12 cellular contexts compared by ENCODE assay signal in the genomic region with DNA sequence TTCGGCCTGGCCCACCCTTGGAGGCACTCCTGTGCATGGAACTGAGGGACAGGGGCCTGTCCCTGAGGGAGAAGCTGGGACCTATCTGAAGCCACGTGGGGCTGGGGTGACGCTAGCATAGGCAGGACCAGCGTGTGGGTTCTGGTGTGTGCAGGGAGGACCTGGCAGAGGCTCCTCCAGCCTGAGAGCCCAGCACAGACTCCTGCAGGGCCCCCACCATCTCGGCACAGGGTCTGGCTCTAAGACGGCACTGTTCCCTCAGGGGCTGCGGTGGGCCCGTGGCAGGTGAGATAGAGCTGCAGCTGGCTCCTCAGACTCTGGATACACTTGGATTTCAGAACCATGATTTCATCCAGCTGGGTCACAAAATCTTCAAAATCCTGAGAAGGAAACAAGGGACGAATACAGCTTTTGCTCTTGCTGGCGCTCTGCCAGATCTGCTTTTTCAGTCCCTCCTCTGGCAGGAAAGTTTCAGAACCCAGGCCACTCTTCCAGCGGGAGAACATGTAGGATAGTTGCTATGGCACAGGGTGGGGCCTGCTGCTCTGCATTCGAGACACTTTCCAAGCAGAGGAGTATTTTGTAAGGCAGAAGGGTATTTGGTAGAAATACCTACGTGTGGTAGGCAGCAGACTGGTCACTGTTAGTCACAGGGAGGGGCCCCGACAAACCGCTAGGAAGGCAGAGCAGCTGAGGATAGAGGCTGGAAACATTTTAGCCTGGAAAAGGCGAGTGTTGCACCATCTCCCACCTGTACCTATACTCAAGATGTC.
DNase-seq lines count a peak whose midpoint lies in the region; ATAC-seq and TF ChIP-seq lines count a peak whose summit lies in the region.
"Had no signal": no experiment of that assay in that cellular context is flagged by ENCODE, and none has a peak within 500 bp of the region (broad histone marks: within the 10 kb centered on the region; RNA-seq: fewer than 3 reads in every experiment).

No MANE protein-coding gene starts in this region.

- no peaks in the 10 kb centered on the region for H3K36me3 ChIP-seq in uterus
- peaks cover 15% of the 10 kb centered on the region for H3K36me3 ChIP-seq in CD8-positive, alpha-beta memory T cell (ENCODE audit: insufficient read depth, low read length)

- ATAC-seq in activated naive CD4-positive, alpha-beta T cell treated with anti-CD3 and anti-CD28 coated beads, Interleukin-2, amount 50 U/mL, for 72 hours, result no peak

- H3K27me3 ChIP-seq in uterus, result no peaks in the 10 kb centered on the region
- H3K27me3 ChIP-seq in CD8-positive, alpha-beta memory T cell (ENCODE audit: insufficient read depth, low read length, poor library complexity, severe bottlenecking), result no peaks in the 10 kb centered on the region

- H3K4me3 Mint-ChIP-seq in activated naive CD4-positive, alpha-beta T cell treated with anti-CD3 and anti-CD28 coated beads, Interleukin-2, amount 50 U/mL, for 24 hours, result no peak overlapping the region
- H3K4me3 Mint-ChIP-seq in MCF 10A (ENCODE audit: unreplicated experiment), result peak overlapping the region; percentile 60
- H3K4me3 Mint-ChIP-seq in CD8-positive, alpha-beta memory T cell, result no peak overlapping the region
- H3K4me3 Mint-ChIP-seq: stimulated activated naive CD8-positive, alpha-beta T cell treated with anti-CD3 and anti-CD28 coated beads, Interleukin-15, Interleukin-2, amounts not matched to agents 100 ng/mL and 50 ng/mL, for 24 hours had no signal

- POLR2A ChIA-PET in MCF 10A (lab: Yijun Ruan, JAX), result interaction anchor here (0.6 to 6.1 kb wide), 24 partner anchors 10 to 1493 kb away, joined by 3 to 86 read pairs (median 5); a partner anchor contains a TSS
- POLR2A ChIA-PET in CD8-positive, alpha-beta memory T cell (lab: Charles Lee), result interaction anchor here (0.6 kb wide), 1 partner anchor 74 kb away, joined by 5 read pairs; no protein-coding TSS in a partner anchor

- DNase-seq in activated naive CD4-positive, alpha-beta T cell treated with anti-CD3 and anti-CD28 coated beads, Interleukin-2, amount 50 U/mL, for 72 hours (ENCODE audit: low spot score in 2 of 2), result no peak
- DNase-seq in MCF 10A (ENCODE audit: unreplicated experiment) (peak; percentile 91), kidney tubule cell (ENCODE audit: low spot score) (peak; percentile 89), uterus (peak; percentile 38 to 51), DMS153 (lab: John Stamatoyannopoulos, UW) (no peak)
- no peak for DNase-seq in CD8-positive, alpha-beta memory T cell
- no peak for DNase-seq in activated CD4-positive, CD25-positive, alpha-beta regulatory T cell (lab: John Stamatoyannopoulos, UW)
- DNase-seq: central memory CD4-positive, alpha-beta T cell had no signal

- no peaks in the 10 kb centered on the region for H3K9me3 ChIP-seq in uterus
- H3K9me3 ChIP-seq in CD8-positive, alpha-beta memory T cell (ENCODE audit: low read length), result no peaks in the 10 kb centered on the region

- TF ChIP-seq POLR2A in uterus (IDR thresholded peaks at IDR 0.05), result no peak

- no peaks in the 10 kb centered on the region for H3K9me3 Mint-ChIP-seq in activated naive CD4-positive, alpha-beta T cell treated with anti-CD3 and anti-CD28 coated beads, Interleukin-2, amount 50 U/mL, for 24 hours
- H3K9me3 Mint-ChIP-seq in activated naive CD4-positive, alpha-beta T cell treated with anti-CD3 and anti-CD28 coated beads, Interleukin-2, amount 50 U/mL, for 72 hours, result no peaks in the 10 kb centered on the region
- H3K9me3 Mint-ChIP-seq in MCF 10A (ENCODE audit: unreplicated experiment), result no peaks in the 10 kb centered on the region
- H3K9me3 Mint-ChIP-seq in CD8-positive, alpha-beta memory T cell, result no peaks in the 10 kb centered on the region
- H3K9me3 Mint-ChIP-seq: stimulated activated naive CD8-positive, alpha-beta T cell treated with anti-CD3 and anti-CD28 coated beads, Interleukin-15, Interleukin-2, amounts not matched to agents 100 ng/mL and 50 ng/mL, for 24 hours had no signal

- peaks cover 5 to 10% of the 10 kb centered on the region in 2 donors for H3K4me1 ChIP-seq in uterus
- H3K4me1 ChIP-seq in CD8-positive, alpha-beta memory T cell (ENCODE audit: insufficient read depth, low read length), result peaks cover 8% of the 10 kb centered on the region

- H3K27me3 Mint-ChIP-seq in activated naive CD4-positive, alpha-beta T cell treated with anti-CD3 and anti-CD28 coated beads, Interleukin-2, amount 50 U/mL, for 24 hours, result no peaks in the 10 kb centered on the region
- H3K27me3 Mint-ChIP-seq in MCF 10A (ENCODE audit: insufficient read depth, unreplicated experiment), result no peaks in the 10 kb centered on the region
- H3K27me3 Mint-ChIP-seq in CD8-positive, alpha-beta memory T cell, result no peaks in the 10 kb centered on the region
- H3K27me3 Mint-ChIP-seq: stimulated activated naive CD8-positive, alpha-beta T cell treated with anti-CD3 and anti-CD28 coated beads, Interleukin-15, Interleukin-2, amounts not matched to agents 100 ng/mL and 50 ng/mL, for 24 hours had no signal

- H3K4me1 Mint-ChIP-seq in activated naive CD4-positive, alpha-beta T cell treated with anti-CD3 and anti-CD28 coated beads, Interleukin-2, amount 50 U/mL, for 24 hours, result peaks cover 18% of the 10 kb centered on the region
- peaks cover 32% of the 10 kb centered on the region for H3K4me1 Mint-ChIP-seq in MCF 10A (ENCODE audit: insufficient read depth, unreplicated experiment)
- peaks cover 6 to 10% (median 10%) of the 10 kb centered on the region in 3 donors for H3K4me1 Mint-ChIP-seq in CD8-positive, alpha-beta memory T cell

- CTCF ChIA-PET in MCF 10A (lab: Yijun Ruan, JAX), result interaction anchor here (0.5 to 5.2 kb wide), 56 partner anchors 9 to 329 kb away, joined by 3 to 39 read pairs (median 4); a partner anchor contains a TSS
- CTCF ChIA-PET in CD8-positive, alpha-beta memory T cell (lab: Charles Lee), result interaction anchor here (0.8 to 3.4 kb wide), 8 partner anchors 7 to 243 kb away, joined by 3 to 13 read pairs (median 4); a partner anchor contains a TSS

- TF ChIP-seq CTCF in MCF 10A (IDR thresholded peaks at IDR 0.05; ENCODE audit: unreplicated experiment), result no peak
- no peak for TF ChIP-seq CTCF in uterus (IDR thresholded peaks at IDR 0.05)

- intact Hi-C loops in MCF 10A (cut with micrococcal nuclease) (loop anchor here (5.0 to 10.0 kb wide), 3 partner anchors 73 to 350 kb away; a partner anchor contains a TSS), uterus (cut with DNase I; ENCODE audit: low total_unique reads) (no loop called here)

- H3K27ac Mint-ChIP-seq in activated naive CD4-positive, alpha-beta T cell treated with anti-CD3 and anti-CD28 coated beads, Interleukin-2, amount 50 U/mL, for 24 hours, result peak overlapping the region; percentile 6
- H3K27ac Mint-ChIP-seq in activated naive CD4-positive, alpha-beta T cell treated with anti-CD3 and anti-CD28 coated beads, Interleukin-2, amount 50 U/mL, for 72 hours, result peak overlapping the region in 1 of 2 donors; percentile 44
- H3K27ac Mint-ChIP-seq in MCF 10A (ENCODE audit: low read depth, unreplicated experiment), result peak overlapping the region; percentile 94
- peak overlapping the region in 4 of 8 donors; percentile 1 to 60 (median 39) for H3K27ac Mint-ChIP-seq in CD8-positive, alpha-beta memory T cell

- peaks cover 1% of the 10 kb centered on the region for H3K36me3 Mint-ChIP-seq in activated naive CD4-positive, alpha-beta T cell treated with anti-CD3 and anti-CD28 coated beads, Interleukin-2, amount 50 U/mL, for 24 hours
- H3K36me3 Mint-ChIP-seq in activated naive CD4-positive, alpha-beta T cell treated with anti-CD3 and anti-CD28 coated beads, Interleukin-2, amount 50 U/mL, for 72 hours, result peaks cover 4 to 13% of the 10 kb centered on the region in 2 donors
- H3K36me3 Mint-ChIP-seq in MCF 10A (ENCODE audit: insufficient read depth, unreplicated experiment), result peaks cover 59% of the 10 kb centered on the region
- H3K36me3 Mint-ChIP-seq in CD8-positive, alpha-beta memory T cell, result peaks cover 0 to 36% (median 0%) of the 10 kb centered on the region in 3 donors

- no peak overlapping the region for H3K4me3 ChIP-seq in uterus
- H3K4me3 ChIP-seq in CD8-positive, alpha-beta memory T cell (ENCODE audit: low read length), result no peak overlapping the region

- no TSS peak for BruUV-seq in MCF 10A (replicated peaks; lab: Mats Ljungman, UMichigan)

- H3K27ac ChIP-seq in uterus, result peak overlapping the region; percentile 73 to 78
- no peak overlapping the region for H3K27ac ChIP-seq in CD8-positive, alpha-beta memory T cell (ENCODE audit: low read depth, low read length)
- H3K27ac ChIP-seq: C4-2B, KMS-11 had no signal

Comparison
In these comparisons a context has a peak if more than half of its experiments do, and no peak if none do; other contexts are left out.
1. DNase-seq: peak in MCF 10A (single experiment), kidney tubule cell (single experiment) and uterus (2 of 2); none in activated naive CD4-positive, alpha-beta T cell treated with anti-CD3 and anti-CD28 coated beads, Interleukin-2, amount 50 U/mL, for 72 hours (0 of 2), CD8-positive, alpha-beta memory T cell (0 of 5), DMS153 (single experiment) and activated CD4-positive, CD25-positive, alpha-beta regulatory T cell (0 of 4).